Comparison of ENCODE assay signal across 10 cellular contexts in genomic region chr2:239322414-239323086, GRCh38.
DNase-seq lines count a peak whose midpoint lies in the region; ATAC-seq, FAIRE-seq and TF ChIP-seq lines count a peak whose summit lies in the region.
"Had no signal": no experiment of that assay in that cellular context is flagged by ENCODE, and none has a peak within 500 bp of the region (broad histone marks: within the 10 kb centered on the region; RNA-seq: fewer than 3 reads in every experiment).

No MANE protein-coding gene starts in this region.

- H3K9me3 Mint-ChIP-seq in T-helper 1 cell treated with Interleukin-12 subunit alpha and Interleukin-12 subunit beta and Interleukin-4 antibody, amounts not matched to agents 30 μg/mL and 1 μg/mL, for 36 hours: peaks cover 5% of the 10 kb centered on the region

- ATAC-seq in GM19455 (IDR thresholded peaks at IDR 0.05; ENCODE audit: unreplicated experiment): no peak

- peaks cover 76% of the 10 kb centered on the region for H3K4me1 Mint-ChIP-seq in T-helper 1 cell treated with Interleukin-12 subunit alpha and Interleukin-12 subunit beta and Interleukin-4 antibody, amounts not matched to agents 30 μg/mL and 1 μg/mL, for 36 hours (ENCODE audit: low read depth)

- FAIRE-seq in H54 (lab: Jason Lieb, UNC) (no peak), small intestine (lab: Jason Lieb, UNC) (no peak)
- FAIRE-seq: GM18507 had no signal

- H3K9me3 ChIP-seq in small intestine (ENCODE audit: control insufficient read depth, low read depth): no peaks in the 10 kb centered on the region
- H3K9me3 ChIP-seq: prostate gland had no signal

- H3K27ac Mint-ChIP-seq in T-helper 1 cell treated with Interleukin-12 subunit alpha and Interleukin-12 subunit beta and Interleukin-4 antibody, amounts not matched to agents 30 μg/mL and 1 μg/mL, for 36 hours: peak overlapping the region; percentile 98

- no peak for TF ChIP-seq POLR2A in H54 (IDR thresholded peaks at IDR 0.05; ENCODE audit: low read depth, low read length)

- peaks cover 29% of the 10 kb centered on the region for H3K36me3 Mint-ChIP-seq in T-helper 1 cell treated with Interleukin-12 subunit alpha and Interleukin-12 subunit beta and Interleukin-4 antibody, amounts not matched to agents 30 μg/mL and 1 μg/mL, for 36 hours (ENCODE audit: low read depth)

- no peaks in the 10 kb centered on the region for H3K27me3 Mint-ChIP-seq in T-helper 1 cell treated with Interleukin-12 subunit alpha and Interleukin-12 subunit beta and Interleukin-4 antibody, amounts not matched to agents 30 μg/mL and 1 μg/mL, for 36 hours (ENCODE audit: low read depth)

- DNase-seq in H54 (ENCODE audit: insufficient read length, low spot score) (peak; percentile 51), ecto neural progenitor cell (ENCODE audit: low spot score) (peak; percentile 23), small intestine (peak; percentile 89), hypothalamus (lab: John Stamatoyannopoulos, UW) (no peak), D341Med (ENCODE audit: low spot score) (no peak)
- DNase-seq: NCI-H82 had no signal

- H3K36me3 ChIP-seq in small intestine (ENCODE audit: control insufficient read depth in 2 of 2, insufficient read depth in 2 of 2, low read length in 2 of 2): no peaks in the 10 kb centered on the region
- H3K36me3 ChIP-seq: prostate gland had no signal

- H3K27ac ChIP-seq in small intestine (ENCODE audit: low read depth in 1 of 2, low read length in 1 of 2): peak overlapping the region in 1 of 2 donors; percentile 14
- H3K27ac ChIP-seq: prostate gland had no signal

- H3K27me3 ChIP-seq in small intestine (ENCODE audit: control insufficient read depth in 2 of 2, insufficient read depth in 2 of 2, low read length in 2 of 2): no peaks in the 10 kb centered on the region

- H3K4me3 ChIP-seq in small intestine (ENCODE audit: low read depth in 1 of 2, low read length in 2 of 2): no peak overlapping the region
- H3K4me3 ChIP-seq: prostate gland had no signal

- peak overlapping the region; percentile 61 for H3K4me3 Mint-ChIP-seq in T-helper 1 cell treated with Interleukin-12 subunit alpha and Interleukin-12 subunit beta and Interleukin-4 antibody, amounts not matched to agents 30 μg/mL and 1 μg/mL, for 36 hours

- H3K4me1 ChIP-seq in small intestine (ENCODE audit: control insufficient read depth in 2 of 2, insufficient read depth in 1 of 2, low read depth in 1 of 2, low read length in 1 of 2): peaks cover 2 to 6% of the 10 kb centered on the region in 2 donors

- WGBS in small intestine, 3 donors: 6 to 55% (median 36%) methylated on average over 14 of the region's 14 CpGs

Comparison
In these comparisons a context has a peak if more than half of its experiments do, and no peak if none do; other contexts are left out.
1. DNase-seq: peak in H54 (single experiment), ecto neural progenitor cell (single experiment) and small intestine (single experiment); none in hypothalamus (0 of 51) and D341Med (single experiment).